ENCODE assay signal across 28 cellular contexts in the genomic region with DNA sequence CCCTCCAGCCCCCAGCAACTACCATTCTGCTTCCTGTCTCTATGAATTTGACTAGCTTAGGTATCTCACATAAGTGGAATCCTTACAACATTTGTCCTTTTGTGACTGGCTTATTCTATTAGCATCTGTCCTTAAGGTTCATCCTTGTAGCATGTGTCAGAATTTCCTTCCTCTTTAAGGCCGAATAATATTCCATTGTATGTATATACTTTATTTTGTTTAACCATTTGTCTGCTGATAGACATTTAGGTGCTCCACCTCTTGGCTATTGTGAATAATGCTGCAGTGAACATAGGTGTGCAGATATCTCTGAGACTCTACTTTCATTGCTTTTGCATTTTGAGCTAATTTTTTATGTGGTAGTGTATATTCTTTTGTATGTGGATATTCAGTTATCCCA.
"Had no signal": no experiment of that assay in that cellular context is flagged by ENCODE, and none has a peak within 500 bp of the region (broad histone marks: within the 10 kb centered on the region; RNA-seq: fewer than 3 reads in every experiment).

No MANE protein-coding gene starts in this region.

- ATAC-seq: mucosa of descending colon; naive thymus-derived CD4-positive, alpha-beta T cell; natural killer cell treated with Interleukin-12 subunit alpha and Interleukin-12 subunit beta and Interleukin-15 and Interleukin-18, amount 100 ng/mL, for 72 hours; pancreas; right cardiac atrium; stimulated activated effector memory CD8-positive, alpha-beta T cell treated with anti-CD3 and anti-CD28 coated beads, Interleukin-12 subunit alpha, Interleukin-12 subunit beta, amount 100 ng/mL, for 72 hours; upper lobe of right lung had no signal

- H3K4me3 Mint-ChIP-seq: memory B cell; naive thymus-derived CD4-positive, alpha-beta T cell; natural killer cell treated with Interleukin-12 subunit alpha and Interleukin-12 subunit beta and Interleukin-15 and Interleukin-18, amount 100 ng/mL, for 72 hours; neural crest cell; stimulated activated effector memory CD8-positive, alpha-beta T cell treated with anti-CD3 and anti-CD28 coated beads, Interleukin-12 subunit alpha, Interleukin-12 subunit beta, amount 100 ng/mL, for 72 hours; stimulated activated naive CD8-positive, alpha-beta T cell treated with anti-CD3 and anti-CD28 coated beads, Interleukin-15, Interleukin-2, amounts not matched to agents 100 ng/mL and 50 ng/mL, for 24 hours had no signal

- H3K27ac ChIP-seq: left ventricle myocardium inferior, pancreas, prostate gland, sigmoid colon, spleen, suprapubic skin, thoracic aorta, tibial artery, upper lobe of right lung had no signal

- H3K4me1 Mint-ChIP-seq: neural crest cell; stimulated activated effector memory CD8-positive, alpha-beta T cell treated with anti-CD3 and anti-CD28 coated beads, Interleukin-12 subunit alpha, Interleukin-12 subunit beta, amount 100 ng/mL, for 72 hours had no signal

- H3K27ac Mint-ChIP-seq: memory B cell; naive thymus-derived CD4-positive, alpha-beta T cell; natural killer cell treated with Interleukin-12 subunit alpha and Interleukin-12 subunit beta and Interleukin-15 and Interleukin-18, amount 100 ng/mL, for 72 hours; stimulated activated effector memory CD8-positive, alpha-beta T cell treated with anti-CD3 and anti-CD28 coated beads, Interleukin-12 subunit alpha, Interleukin-12 subunit beta, amount 100 ng/mL, for 72 hours; stimulated activated naive CD8-positive, alpha-beta T cell treated with anti-CD3 and anti-CD28 coated beads, Interleukin-15, Interleukin-2, amounts not matched to agents 100 ng/mL and 50 ng/mL, for 24 hours had no signal

- DNase-seq: islet precursor cell; left ventricle myocardium inferior; midbrain; mucosa of descending colon; naive thymus-derived CD4-positive, alpha-beta T cell; nucleus accumbens; pancreas; posterior cingulate gyrus; retina; right cardiac atrium; sigmoid colon; small intestine; spleen; stimulated activated CD4-positive, alpha-beta T cell treated with anti-CD3 and anti-CD28 coated beads, Interleukin-4, amount 100 ng/mL, for 24 hours; stimulated activated naive CD4-positive, alpha-beta T cell; tibial artery; trophoblast cell; upper lobe of right lung had no signal

- H3K4me1 ChIP-seq: pancreas, prostate gland, sigmoid colon, spleen, suprapubic skin, tibial artery had no signal

- H3K27me3 ChIP-seq: pancreas, sigmoid colon, spleen, suprapubic skin, tibial artery, upper lobe of right lung had no signal

- FAIRE-seq: pancreas, small intestine, urothelium cell line had no signal

- H3K9me3 Mint-ChIP-seq: naive thymus-derived CD4-positive, alpha-beta T cell; natural killer cell treated with Interleukin-12 subunit alpha and Interleukin-12 subunit beta and Interleukin-15 and Interleukin-18, amount 100 ng/mL, for 72 hours; stimulated activated effector memory CD8-positive, alpha-beta T cell treated with anti-CD3 and anti-CD28 coated beads, Interleukin-12 subunit alpha, Interleukin-12 subunit beta, amount 100 ng/mL, for 72 hours; stimulated activated naive CD8-positive, alpha-beta T cell treated with anti-CD3 and anti-CD28 coated beads, Interleukin-15, Interleukin-2, amounts not matched to agents 100 ng/mL and 50 ng/mL, for 24 hours had no signal

- H3K4me3 ChIP-seq: left ventricle myocardium inferior, lung, mucosa of descending colon, pancreas, prostate gland, sigmoid colon, spleen, suprapubic skin, thoracic aorta, tibial artery, upper lobe of right lung had no signal

- H3K36me3 Mint-ChIP-seq: natural killer cell treated with Interleukin-12 subunit alpha and Interleukin-12 subunit beta and Interleukin-15 and Interleukin-18, amount 100 ng/mL, for 72 hours; stimulated activated effector memory CD8-positive, alpha-beta T cell treated with anti-CD3 and anti-CD28 coated beads, Interleukin-12 subunit alpha, Interleukin-12 subunit beta, amount 100 ng/mL, for 72 hours had no signal

- H3K36me3 ChIP-seq: pancreas, prostate gland, sigmoid colon, suprapubic skin, thoracic aorta, tibial artery, upper lobe of right lung had no signal

- H3K9me3 ChIP-seq: mucosa of descending colon, pancreas, prostate gland, sigmoid colon, suprapubic skin, thoracic aorta, tibial artery, upper lobe of right lung had no signal

- H3K27me3 Mint-ChIP-seq: memory B cell; naive thymus-derived CD4-positive, alpha-beta T cell; natural killer cell treated with Interleukin-12 subunit alpha and Interleukin-12 subunit beta and Interleukin-15 and Interleukin-18, amount 100 ng/mL, for 72 hours; stimulated activated naive CD8-positive, alpha-beta T cell treated with anti-CD3 and anti-CD28 coated beads, Interleukin-15, Interleukin-2, amounts not matched to agents 100 ng/mL and 50 ng/mL, for 24 hours had no signal
